1 cellular context compared by ENCODE assay signal in the genomic region with DNA sequence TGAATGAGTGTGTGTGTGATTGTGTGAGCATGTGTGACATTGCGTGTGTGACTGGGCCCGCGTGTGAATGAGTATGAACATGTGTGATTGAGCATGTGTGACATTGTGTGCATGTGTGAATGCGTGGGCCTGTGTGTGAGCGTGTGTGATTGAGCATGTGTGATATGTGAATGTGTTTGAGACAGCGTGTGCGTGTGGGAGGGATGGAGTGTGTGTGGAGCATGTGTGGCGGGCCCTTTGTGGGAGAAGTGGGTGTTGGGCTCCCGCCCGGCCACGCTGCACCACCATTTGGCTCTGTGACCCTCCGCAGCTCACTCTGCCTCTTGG.
TF ChIP-seq lines count a peak whose summit lies in the region.

No MANE protein-coding gene starts in this region.

TF ChIP-seq in K562, 482 proteins besides CTCF, POLR2A, EP300 and RAD21 (continued from another document):
- peak; percentile 42 for TF ChIP-seq STAT5A (IDR thresholded peaks at IDR 0.05; ENCODE audit: borderline replicate concordance, low read length)
- no peak for TF ChIP-seq TEAD4 (IDR thresholded peaks at IDR 0.05; ENCODE audit: low read length)
- TF ChIP-seq TEAD4 (CRISPR knock-in tag; IDR thresholded peaks at IDR 0.05; ENCODE audit: borderline replicate concordance), result no peak
- no peak for TF ChIP-seq NCOA4 (IDR thresholded peaks at IDR 0.05; ENCODE audit: partially characterized antibody)
